In the genomic region with DNA sequence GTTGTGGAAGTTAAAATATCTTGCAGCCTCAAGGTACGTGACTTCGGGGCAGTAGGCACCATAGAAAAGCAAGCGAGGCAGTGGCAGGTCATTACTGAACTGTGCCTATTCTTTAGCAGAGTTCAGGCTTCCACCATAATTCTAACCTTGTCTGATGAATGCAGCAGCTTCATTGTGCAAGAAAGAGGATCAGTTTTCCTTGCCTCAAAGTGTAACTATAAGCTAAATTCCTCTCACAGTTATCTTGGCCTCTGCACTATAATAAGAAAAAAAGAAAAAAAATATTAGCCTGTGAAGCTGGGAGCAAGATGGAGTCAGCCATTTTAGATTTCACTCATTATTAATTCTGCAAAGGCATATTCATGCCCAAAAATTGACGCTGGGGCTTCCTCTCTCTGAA, we compare ENCODE assay signal across 33 cellular contexts.
"Had no signal": no experiment of that assay in that cellular context is flagged by ENCODE, and none has a peak within 500 bp of the region (broad histone marks: within the 10 kb centered on the region; RNA-seq: fewer than 3 reads in every experiment).

No MANE protein-coding gene starts in this region.

- FAIRE-seq: colon had no signal

- H3K9me3 ChIP-seq: adrenal gland, body of pancreas, esophagus squamous epithelium, gastroesophageal sphincter had no signal

- H3K4me1 Mint-ChIP-seq: activated CD4-positive, alpha-beta T cell treated with anti-CD3 and anti-CD28 coated beads for 36 hours; activated CD4-positive, alpha-beta T cell treated with anti-CD3 and anti-CD28 coated beads, Interleukin-2, amount 10 ng/mL, durations not matched to agents 24 days and 14 days; activated CD8-positive, alpha-beta memory T cell treated with anti-CD3 and anti-CD28 coated beads, Interleukin-2, amount 10 ng/mL, durations not matched to agents 7 days and 5 days; activated naive CD4-positive, alpha-beta T cell treated with anti-CD3 and anti-CD28 coated beads, Interleukin-2, amount 50 U/mL, for 24 hours; activated naive CD8-positive, alpha-beta T cell treated with anti-CD3 and anti-CD28 coated beads for 36 hours; activated naive CD8-positive, alpha-beta T cell treated with anti-CD3 and anti-CD28 coated beads, Interleukin-2, amount 50 U/mL, for 24 hours had no signal

- H3K4me1 ChIP-seq: adrenal gland, body of pancreas had no signal

- H3K4me3 ChIP-seq: adrenal gland, body of pancreas, esophagus squamous epithelium, gastroesophageal sphincter had no signal

- H3K4me3 Mint-ChIP-seq: activated CD4-positive, alpha-beta memory T cell treated with anti-CD3 and anti-CD28 coated beads for 36 hours; activated CD4-positive, alpha-beta T cell treated with anti-CD3 and anti-CD28 coated beads for 36 hours; activated CD4-positive, alpha-beta T cell treated with anti-CD3 and anti-CD28 coated beads, Interleukin-2, amount 10 ng/mL, durations not matched to agents 24 days and 14 days; activated CD8-positive, alpha-beta memory T cell treated with anti-CD3 and anti-CD28 coated beads, Interleukin-2, amount 10 ng/mL, durations not matched to agents 7 days and 5 days; activated CD8-positive, alpha-beta T cell treated with anti-CD3 and anti-CD28 coated beads, Interleukin-2, amount 10 ng/mL, durations not matched to agents 7 days and 5 days; activated naive CD4-positive, alpha-beta T cell treated with anti-CD3 and anti-CD28 coated beads for 36 hours; activated naive CD4-positive, alpha-beta T cell treated with anti-CD3 and anti-CD28 coated beads, Interleukin-2, amount 50 U/mL, for 24 hours; activated naive CD8-positive, alpha-beta T cell treated with anti-CD3 and anti-CD28 coated beads for 36 hours; activated naive CD8-positive, alpha-beta T cell treated with anti-CD3 and anti-CD28 coated beads, Interleukin-2, amount 50 U/mL, for 24 hours; activated T-helper 1 cell treated with anti-CD3 and anti-CD28 coated beads, Interleukin-12 subunit alpha, Interleukin-12 subunit beta, Interleukin-2, Interleukin-4 antibody, amounts not matched to agents 30 ng/mL and 10 ng/mL and 1 ng/mL, durations not matched to agents 14 hours and 24 hours and 36 hours; effector memory CD8-positive, alpha-beta T cell had no signal

- H3K27ac Mint-ChIP-seq: activated CD4-positive, alpha-beta memory T cell treated with anti-CD3 and anti-CD28 coated beads for 36 hours; activated CD4-positive, alpha-beta T cell treated with anti-CD3 and anti-CD28 coated beads for 36 hours; activated CD4-positive, alpha-beta T cell treated with anti-CD3 and anti-CD28 coated beads, Interleukin-2, amount 10 ng/mL, durations not matched to agents 24 days and 14 days; activated CD8-positive, alpha-beta memory T cell treated with anti-CD3 and anti-CD28 coated beads, Interleukin-2, amount 10 ng/mL, durations not matched to agents 7 days and 5 days; activated CD8-positive, alpha-beta T cell treated with anti-CD3 and anti-CD28 coated beads, Interleukin-2, amount 10 ng/mL, durations not matched to agents 7 days and 5 days; activated naive CD4-positive, alpha-beta T cell treated with anti-CD3 and anti-CD28 coated beads for 36 hours; activated naive CD4-positive, alpha-beta T cell treated with anti-CD3 and anti-CD28 coated beads, Interleukin-2, amount 50 U/mL, for 24 hours; activated naive CD8-positive, alpha-beta T cell treated with anti-CD3 and anti-CD28 coated beads for 36 hours; activated naive CD8-positive, alpha-beta T cell treated with anti-CD3 and anti-CD28 coated beads, Interleukin-2, amount 50 U/mL, for 24 hours; activated T-helper 1 cell treated with anti-CD3 and anti-CD28 coated beads, Interleukin-12 subunit alpha, Interleukin-12 subunit beta, Interleukin-2, Interleukin-4 antibody, amounts not matched to agents 30 ng/mL and 10 ng/mL and 1 ng/mL, durations not matched to agents 14 hours and 24 hours and 36 hours; activated T-helper 2 cell treated with anti-CD3 and anti-CD28 coated beads, Interferon-gamma antibody, Interleukin-2, Interleukin-4, amounts not matched to agents 10 μg/mL and 5 μg/mL and 100 μg/mL, durations not matched to agents 14 hours and 24 hours and 36 hours; effector memory CD8-positive, alpha-beta T cell had no signal

- H3K36me3 Mint-ChIP-seq: activated CD4-positive, alpha-beta memory T cell treated with anti-CD3 and anti-CD28 coated beads for 36 hours; activated CD8-positive, alpha-beta memory T cell treated with anti-CD3 and anti-CD28 coated beads, Interleukin-2, amount 10 ng/mL, durations not matched to agents 7 days and 5 days; activated naive CD4-positive, alpha-beta T cell treated with anti-CD3 and anti-CD28 coated beads, Interleukin-2, amount 50 U/mL, for 24 hours; activated naive CD8-positive, alpha-beta T cell treated with anti-CD3 and anti-CD28 coated beads for 36 hours had no signal

- H3K27me3 Mint-ChIP-seq: activated CD4-positive, alpha-beta memory T cell treated with anti-CD3 and anti-CD28 coated beads for 36 hours; activated CD4-positive, alpha-beta T cell treated with anti-CD3 and anti-CD28 coated beads for 36 hours; activated CD8-positive, alpha-beta memory T cell treated with anti-CD3 and anti-CD28 coated beads, Interleukin-2, amount 10 ng/mL, durations not matched to agents 7 days and 5 days; activated naive CD4-positive, alpha-beta T cell treated with anti-CD3 and anti-CD28 coated beads, Interleukin-2, amount 50 U/mL, for 24 hours had no signal

- H3K27ac ChIP-seq: adrenal gland, body of pancreas, epithelial cell of prostate, esophagus squamous epithelium, foreskin keratinocyte, gastroesophageal sphincter had no signal

- ATAC-seq: activated CD4-positive, alpha-beta T cell treated with anti-CD3 and anti-CD28 coated beads for 36 hours; activated CD8-positive, alpha-beta memory T cell treated with anti-CD3 and anti-CD28 coated beads, Interleukin-2, amount 10 ng/mL, durations not matched to agents 7 days and 5 days; activated CD8-positive, alpha-beta T cell treated with anti-CD3 and anti-CD28 coated beads, Interleukin-2, amount 10 ng/mL, durations not matched to agents 7 days and 5 days; activated naive CD8-positive, alpha-beta T cell treated with anti-CD3 and anti-CD28 coated beads, Interleukin-2, amount 50 U/mL, for 24 hours; body of pancreas; effector memory CD8-positive, alpha-beta T cell; foreskin keratinocyte had no signal

- H3K9me3 Mint-ChIP-seq: activated CD4-positive, alpha-beta memory T cell treated with anti-CD3 and anti-CD28 coated beads for 36 hours; activated CD4-positive, alpha-beta T cell treated with anti-CD3 and anti-CD28 coated beads, Interleukin-2, amount 10 ng/mL, durations not matched to agents 24 days and 14 days; activated naive CD4-positive, alpha-beta T cell treated with anti-CD3 and anti-CD28 coated beads for 36 hours; activated naive CD4-positive, alpha-beta T cell treated with anti-CD3 and anti-CD28 coated beads, Interleukin-2, amount 50 U/mL, for 24 hours; activated naive CD8-positive, alpha-beta T cell treated with anti-CD3 and anti-CD28 coated beads for 36 hours; activated naive CD8-positive, alpha-beta T cell treated with anti-CD3 and anti-CD28 coated beads, Interleukin-2, amount 50 U/mL, for 24 hours; activated T-helper 1 cell treated with anti-CD3 and anti-CD28 coated beads, Interleukin-12 subunit alpha, Interleukin-12 subunit beta, Interleukin-2, Interleukin-4 antibody, amounts not matched to agents 30 ng/mL and 10 ng/mL and 1 ng/mL, durations not matched to agents 14 hours and 24 hours and 36 hours; activated T-helper 2 cell treated with anti-CD3 and anti-CD28 coated beads, Interferon-gamma antibody, Interleukin-2, Interleukin-4, amounts not matched to agents 10 μg/mL and 5 μg/mL and 100 μg/mL, durations not matched to agents 14 hours and 24 hours and 36 hours; effector memory CD8-positive, alpha-beta T cell had no signal

- H3K36me3 ChIP-seq: adrenal gland, esophagus squamous epithelium, gastroesophageal sphincter had no signal

- DNase-seq: activated CD4-positive, alpha-beta memory T cell treated with anti-CD3 and anti-CD28 coated beads for 36 hours; activated CD4-positive, alpha-beta T cell treated with anti-CD3 and anti-CD28 coated beads for 36 hours; activated CD4-positive, alpha-beta T cell treated with anti-CD3 and anti-CD28 coated beads, Interleukin-2, amount 10 ng/mL, durations not matched to agents 24 days and 14 days; activated CD4-positive, CD25-positive, alpha-beta regulatory T cell; activated CD4-positive, CD25-positive, alpha-beta regulatory T cell treated with anti-CD3 and anti-CD28 coated beads, Interleukin-2, amount 50 U/mL, for 72 hours; activated CD8-positive, alpha-beta memory T cell treated with anti-CD3 and anti-CD28 coated beads, Interleukin-2, amount 10 ng/mL, durations not matched to agents 7 days and 5 days; activated CD8-positive, alpha-beta memory T cell treated with anti-CD3 and anti-CD28 coated beads, Interleukin-2, amount 50 U/mL, for 4 hours; activated CD8-positive, alpha-beta T cell treated with anti-CD3 and anti-CD28 coated beads, Interleukin-2, amount 10 ng/mL, durations not matched to agents 7 days and 5 days; activated effector memory CD4-positive, alpha-beta T cell treated with anti-CD3 and anti-CD28 coated beads, Interleukin-2, amount 50 U/mL, for 16 hours; activated naive CD4-positive, alpha-beta T cell treated with anti-CD3 and anti-CD28 coated beads for 36 hours; activated naive CD8-positive, alpha-beta T cell treated with anti-CD3 and anti-CD28 coated beads for 36 hours; activated naive CD8-positive, alpha-beta T cell treated with anti-CD3 and anti-CD28 coated beads, Interleukin-2, amount 50 U/mL, for 24 hours; activated T-cell treated with anti-CD3 and anti-CD28 coated beads, Interleukin-2, amount 50 U/mL, for 1 hour; activated T-cell treated with anti-CD3 and anti-CD28 coated beads, Interleukin-2, amount 50 U/mL, for 48 hours; adrenal gland; amygdala; aorta; body of pancreas; caudate nucleus; cortex of kidney; dermis blood vessel endothelial cell; effector CD4-positive, alpha-beta T cell; effector memory CD8-positive, alpha-beta T cell; esophagus squamous epithelium; T-helper 1 cell; T-helper 2 cell had no signal

- H3K27me3 ChIP-seq: adrenal gland, body of pancreas, esophagus squamous epithelium, foreskin keratinocyte, gastroesophageal sphincter had no signal
